ENCODE assay signal across 1 cellular context in genomic region chr1:3630161-3630611, GRCh38.
A peak's percentile ranks its signal among the peaks of the same experiment; 100 is the strongest.
TF ChIP-seq lines count a peak whose summit lies in the region.

No MANE protein-coding gene starts in this region.

TF ChIP-seq in K562, 482 proteins besides CTCF, POLR2A, EP300 and RAD21:
- TF ChIP-seq MAX (CRISPR knock-in tag; IDR thresholded peaks at IDR 0.05) (0 out of 2 replicates have a peak, but pooled peaks have one; percentile 20), NBN (IDR thresholded peaks at IDR 0.05; ENCODE audit: low read depth) (no peak)
